Comparison of ENCODE assay signal across 1 cellular context in the genomic region with DNA sequence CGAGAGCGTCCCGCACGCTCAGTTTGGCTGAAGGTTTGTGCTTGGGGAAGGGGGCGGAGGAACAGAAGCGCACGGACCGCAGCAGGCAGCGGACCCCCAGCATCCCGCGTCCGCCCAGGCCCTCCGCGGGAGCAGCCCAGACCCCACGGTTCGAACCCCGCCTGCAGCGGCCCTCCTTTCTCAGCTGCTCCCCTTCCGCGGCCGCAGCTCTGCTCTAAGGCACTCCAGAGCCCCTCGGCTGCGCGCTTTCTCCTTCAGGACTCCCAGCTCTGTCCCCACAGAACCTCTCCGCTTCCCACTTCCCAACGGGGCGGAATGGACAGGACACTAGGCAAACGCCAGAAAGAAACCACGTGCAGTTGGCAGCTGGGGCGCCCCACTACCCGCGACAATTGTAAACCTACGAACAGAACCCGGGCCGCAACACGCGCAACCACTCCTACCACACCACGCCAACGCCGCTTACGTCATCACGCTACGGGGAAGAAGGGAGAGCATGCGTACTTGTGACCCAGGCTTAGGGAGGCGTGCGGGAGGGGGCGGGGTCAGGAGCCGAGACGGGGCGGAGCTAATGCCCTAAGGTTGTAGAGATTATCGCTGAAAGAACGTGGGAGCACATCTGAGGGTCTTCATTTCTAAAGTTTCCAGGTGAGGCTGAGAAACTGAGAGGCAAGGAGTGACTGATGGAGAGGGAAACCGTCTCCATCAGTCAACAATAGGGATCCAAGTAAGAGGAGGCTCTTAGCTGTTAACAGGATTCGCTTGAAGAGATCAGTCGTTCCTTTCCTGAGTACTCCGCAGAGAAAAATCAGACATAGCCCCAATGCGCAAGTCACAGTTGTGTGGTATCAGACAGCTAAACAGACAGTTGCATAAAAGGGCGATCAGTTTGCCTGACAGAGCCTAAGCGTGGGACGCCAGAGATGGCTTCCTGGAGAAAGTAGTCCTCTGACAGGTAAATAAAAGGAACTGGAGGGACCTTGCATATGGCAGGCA.
TF ChIP-seq lines count a peak whose summit lies in the region.

A gene with protein sequence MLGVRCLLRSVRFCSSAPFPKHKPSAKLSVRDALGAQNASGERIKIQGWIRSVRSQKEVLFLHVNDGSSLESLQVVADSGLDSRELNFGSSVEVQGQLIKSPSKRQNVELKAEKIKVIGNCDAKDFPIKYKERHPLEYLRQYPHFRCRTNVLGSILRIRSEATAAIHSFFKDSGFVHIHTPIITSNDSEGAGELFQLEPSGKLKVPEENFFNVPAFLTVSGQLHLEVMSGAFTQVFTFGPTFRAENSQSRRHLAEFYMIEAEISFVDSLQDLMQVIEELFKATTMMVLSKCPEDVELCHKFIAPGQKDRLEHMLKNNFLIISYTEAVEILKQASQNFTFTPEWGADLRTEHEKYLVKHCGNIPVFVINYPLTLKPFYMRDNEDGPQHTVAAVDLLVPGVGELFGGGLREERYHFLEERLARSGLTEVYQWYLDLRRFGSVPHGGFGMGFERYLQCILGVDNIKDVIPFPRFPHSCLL (minus strand): TSS at position 479 of the 996 bp plus-strand sequence. CDS start 376 bp downstream, at position 103.

TF ChIP-seq in HepG2, 621 proteins besides CTCF, POLR2A, EP300 and RAD21 (continued from another document and continues in another):
- TF ChIP-seq, protein P1, sequence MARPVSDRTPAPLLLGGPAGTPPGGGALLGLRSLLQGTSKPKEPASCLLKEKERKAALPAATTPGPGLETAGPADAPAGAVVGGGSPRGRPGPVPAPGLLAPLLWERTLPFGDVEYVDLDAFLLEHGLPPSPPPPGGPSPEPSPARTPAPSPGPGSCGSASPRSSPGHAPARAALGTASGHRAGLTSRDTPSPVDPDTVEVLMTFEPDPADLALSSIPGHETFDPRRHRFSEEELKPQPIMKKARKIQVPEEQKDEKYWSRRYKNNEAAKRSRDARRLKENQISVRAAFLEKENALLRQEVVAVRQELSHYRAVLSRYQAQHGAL (CRISPR knock-in tag; IDR thresholded peaks at IDR 0.05; ENCODE audit: not compliant biosample characterization) = no peak
- TF ChIP-seq ZNF562 (CRISPR knock-in tag; IDR thresholded peaks at IDR 0.05; ENCODE audit: borderline replicate concordance) (no peak), ZNF260 (CRISPR knock-in tag; IDR thresholded peaks at IDR 0.05; ENCODE audit: borderline replicate concordance, low read depth) (no peak), CHD4 (IDR thresholded peaks at IDR 0.05; ENCODE audit: borderline replicate concordance, low read length) (no peak), RAD51 (IDR thresholded peaks at IDR 0.05; ENCODE audit: borderline replicate concordance) (no peak), PTBP1 (IDR thresholded peaks at IDR 0.05; ENCODE audit: low read depth, low read length, poor library complexity, severe bottlenecking) (peak; percentile 58), KMT2B (CRISPR knock-in tag; IDR thresholded peaks at IDR 0.05) (peak; percentile 70), ESRRA (CRISPR knock-in tag; IDR thresholded peaks at IDR 0.05; ENCODE audit: low read depth) (no peak), HDAC6 (IDR thresholded peaks at IDR 0.05; ENCODE audit: low read depth, low read length) (no peak), DNMT1 (CRISPR knock-in tag; IDR thresholded peaks at IDR 0.05) (no peak), MAFF (IDR thresholded peaks at IDR 0.05; ENCODE audit: low read depth, low read length) (no peak), ZNF607 (CRISPR knock-in tag; IDR thresholded peaks at IDR 0.05; ENCODE audit: borderline replicate concordance) (peak; percentile 89; the same call in 1 of the 2 replicates), ZIK1 (CRISPR knock-in tag; IDR thresholded peaks at IDR 0.05; ENCODE audit: borderline replicate concordance, low read depth) (no peak; the same call in 1 of the 2 replicates), MAFG (CRISPR knock-in tag; IDR thresholded peaks at IDR 0.05) (no peak), ZNF776 (CRISPR knock-in tag; IDR thresholded peaks at IDR 0.05) (0 out of 2 replicates have a peak, but pooled peaks have one; percentile 76), NFIC (IDR thresholded peaks at IDR 0.05; ENCODE audit: low read length) (no peak), KLF13 (CRISPR knock-in tag; IDR thresholded peaks at IDR 0.05) (no peak), TBX3 (IDR thresholded peaks at IDR 0.05; ENCODE audit: borderline replicate concordance) (no peak), TARDBP (CRISPR knock-in tag; IDR thresholded peaks at IDR 0.05) (no peak), ZNF792 (CRISPR knock-in tag; IDR thresholded peaks at IDR 0.05) (no peak; the same call in 1 of the 2 replicates), ZBTB7B (CRISPR knock-in tag; IDR thresholded peaks at IDR 0.05) (no peak), ZNF530 (CRISPR knock-in tag; IDR thresholded peaks at IDR 0.05; ENCODE audit: low read depth) (no peak), ZSCAN22 (CRISPR knock-in tag; IDR thresholded peaks at IDR 0.05) (no peak), DPF2 (CRISPR knock-in tag; IDR thresholded peaks at IDR 0.05; ENCODE audit: borderline replicate concordance, low read depth) (no peak), ARNT2 (CRISPR knock-in tag; IDR thresholded peaks at IDR 0.05; ENCODE audit: low read depth) (no peak)
- TF ChIP-seq, protein P2, sequence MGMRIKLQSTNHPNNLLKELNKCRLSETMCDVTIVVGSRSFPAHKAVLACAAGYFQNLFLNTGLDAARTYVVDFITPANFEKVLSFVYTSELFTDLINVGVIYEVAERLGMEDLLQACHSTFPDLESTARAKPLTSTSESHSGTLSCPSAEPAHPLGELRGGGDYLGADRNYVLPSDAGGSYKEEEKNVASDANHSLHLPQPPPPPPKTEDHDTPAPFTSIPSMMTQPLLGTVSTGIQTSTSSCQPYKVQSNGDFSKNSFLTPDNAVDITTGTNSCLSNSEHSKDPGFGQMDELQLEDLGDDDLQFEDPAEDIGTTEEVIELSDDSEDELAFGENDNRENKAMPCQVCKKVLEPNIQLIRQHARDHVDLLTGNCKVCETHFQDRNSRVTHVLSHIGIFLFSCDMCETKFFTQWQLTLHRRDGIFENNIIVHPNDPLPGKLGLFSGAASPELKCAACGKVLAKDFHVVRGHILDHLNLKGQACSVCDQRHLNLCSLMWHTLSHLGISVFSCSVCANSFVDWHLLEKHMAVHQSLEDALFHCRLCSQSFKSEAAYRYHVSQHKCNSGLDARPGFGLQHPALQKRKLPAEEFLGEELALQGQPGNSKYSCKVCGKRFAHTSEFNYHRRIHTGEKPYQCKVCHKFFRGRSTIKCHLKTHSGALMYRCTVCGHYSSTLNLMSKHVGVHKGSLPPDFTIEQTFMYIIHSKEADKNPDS (CRISPR knock-in tag; IDR thresholded peaks at IDR 0.05) = no peak
- TF ChIP-seq, protein P3, sequence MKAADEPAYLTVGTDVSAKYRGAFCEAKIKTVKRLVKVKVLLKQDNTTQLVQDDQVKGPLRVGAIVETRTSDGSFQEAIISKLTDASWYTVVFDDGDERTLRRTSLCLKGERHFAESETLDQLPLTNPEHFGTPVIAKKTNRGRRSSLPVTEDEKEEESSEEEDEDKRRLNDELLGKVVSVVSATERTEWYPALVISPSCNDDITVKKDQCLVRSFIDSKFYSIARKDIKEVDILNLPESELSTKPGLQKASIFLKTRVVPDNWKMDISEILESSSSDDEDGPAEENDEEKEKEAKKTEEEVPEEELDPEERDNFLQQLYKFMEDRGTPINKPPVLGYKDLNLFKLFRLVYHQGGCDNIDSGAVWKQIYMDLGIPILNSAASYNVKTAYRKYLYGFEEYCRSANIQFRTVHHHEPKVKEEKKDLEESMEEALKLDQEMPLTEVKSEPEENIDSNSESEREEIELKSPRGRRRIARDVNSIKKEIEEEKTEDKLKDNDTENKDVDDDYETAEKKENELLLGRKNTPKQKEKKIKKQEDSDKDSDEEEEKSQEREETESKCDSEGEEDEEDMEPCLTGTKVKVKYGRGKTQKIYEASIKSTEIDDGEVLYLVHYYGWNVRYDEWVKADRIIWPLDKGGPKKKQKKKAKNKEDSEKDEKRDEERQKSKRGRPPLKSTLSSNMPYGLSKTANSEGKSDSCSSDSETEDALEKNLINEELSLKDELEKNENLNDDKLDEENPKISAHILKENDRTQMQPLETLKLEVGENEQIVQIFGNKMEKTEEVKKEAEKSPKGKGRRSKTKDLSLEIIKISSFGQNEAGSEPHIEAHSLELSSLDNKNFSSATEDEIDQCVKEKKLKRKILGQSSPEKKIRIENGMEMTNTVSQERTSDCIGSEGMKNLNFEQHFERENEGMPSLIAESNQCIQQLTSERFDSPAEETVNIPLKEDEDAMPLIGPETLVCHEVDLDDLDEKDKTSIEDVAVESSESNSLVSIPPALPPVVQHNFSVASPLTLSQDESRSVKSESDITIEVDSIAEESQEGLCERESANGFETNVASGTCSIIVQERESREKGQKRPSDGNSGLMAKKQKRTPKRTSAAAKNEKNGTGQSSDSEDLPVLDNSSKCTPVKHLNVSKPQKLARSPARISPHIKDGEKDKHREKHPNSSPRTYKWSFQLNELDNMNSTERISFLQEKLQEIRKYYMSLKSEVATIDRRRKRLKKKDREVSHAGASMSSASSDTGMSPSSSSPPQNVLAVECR (CRISPR knock-in tag; IDR thresholded peaks at IDR 0.05; ENCODE audit: borderline replicate concordance) = peak; percentile 94
- TF ChIP-seq, protein P4, sequence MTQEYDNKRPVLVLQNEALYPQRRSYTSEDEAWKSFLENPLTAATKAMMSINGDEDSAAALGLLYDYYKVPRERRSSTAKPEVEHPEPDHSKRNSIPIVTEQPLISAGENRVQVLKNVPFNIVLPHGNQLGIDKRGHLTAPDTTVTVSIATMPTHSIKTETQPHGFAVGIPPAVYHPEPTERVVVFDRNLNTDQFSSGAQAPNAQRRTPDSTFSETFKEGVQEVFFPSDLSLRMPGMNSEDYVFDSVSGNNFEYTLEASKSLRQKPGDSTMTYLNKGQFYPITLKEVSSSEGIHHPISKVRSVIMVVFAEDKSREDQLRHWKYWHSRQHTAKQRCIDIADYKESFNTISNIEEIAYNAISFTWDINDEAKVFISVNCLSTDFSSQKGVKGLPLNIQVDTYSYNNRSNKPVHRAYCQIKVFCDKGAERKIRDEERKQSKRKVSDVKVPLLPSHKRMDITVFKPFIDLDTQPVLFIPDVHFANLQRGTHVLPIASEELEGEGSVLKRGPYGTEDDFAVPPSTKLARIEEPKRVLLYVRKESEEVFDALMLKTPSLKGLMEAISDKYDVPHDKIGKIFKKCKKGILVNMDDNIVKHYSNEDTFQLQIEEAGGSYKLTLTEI (CRISPR knock-in tag; conservative IDR thresholded peaks at IDR 0.05) = no peak
- TF ChIP-seq, protein P5, sequence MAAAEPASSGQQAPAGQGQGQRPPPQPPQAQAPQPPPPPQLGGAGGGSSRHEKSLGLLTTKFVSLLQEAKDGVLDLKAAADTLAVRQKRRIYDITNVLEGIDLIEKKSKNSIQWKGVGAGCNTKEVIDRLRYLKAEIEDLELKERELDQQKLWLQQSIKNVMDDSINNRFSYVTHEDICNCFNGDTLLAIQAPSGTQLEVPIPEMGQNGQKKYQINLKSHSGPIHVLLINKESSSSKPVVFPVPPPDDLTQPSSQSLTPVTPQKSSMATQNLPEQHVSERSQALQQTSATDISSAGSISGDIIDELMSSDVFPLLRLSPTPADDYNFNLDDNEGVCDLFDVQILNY (CRISPR knock-in tag; conservative IDR thresholded peaks at IDR 0.05) = no peak
- TF ChIP-seq, protein P6, sequence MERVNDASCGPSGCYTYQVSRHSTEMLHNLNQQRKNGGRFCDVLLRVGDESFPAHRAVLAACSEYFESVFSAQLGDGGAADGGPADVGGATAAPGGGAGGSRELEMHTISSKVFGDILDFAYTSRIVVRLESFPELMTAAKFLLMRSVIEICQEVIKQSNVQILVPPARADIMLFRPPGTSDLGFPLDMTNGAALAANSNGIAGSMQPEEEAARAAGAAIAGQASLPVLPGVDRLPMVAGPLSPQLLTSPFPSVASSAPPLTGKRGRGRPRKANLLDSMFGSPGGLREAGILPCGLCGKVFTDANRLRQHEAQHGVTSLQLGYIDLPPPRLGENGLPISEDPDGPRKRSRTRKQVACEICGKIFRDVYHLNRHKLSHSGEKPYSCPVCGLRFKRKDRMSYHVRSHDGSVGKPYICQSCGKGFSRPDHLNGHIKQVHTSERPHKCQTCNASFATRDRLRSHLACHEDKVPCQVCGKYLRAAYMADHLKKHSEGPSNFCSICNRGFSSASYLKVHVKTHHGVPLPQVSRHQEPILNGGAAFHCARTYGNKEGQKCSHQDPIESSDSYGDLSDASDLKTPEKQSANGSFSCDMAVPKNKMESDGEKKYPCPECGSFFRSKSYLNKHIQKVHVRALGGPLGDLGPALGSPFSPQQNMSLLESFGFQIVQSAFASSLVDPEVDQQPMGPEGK (CRISPR knock-in tag; IDR thresholded peaks at IDR 0.05) = no peak; the same call in 1 of the 2 replicates
- TF ChIP-seq, protein P7, sequence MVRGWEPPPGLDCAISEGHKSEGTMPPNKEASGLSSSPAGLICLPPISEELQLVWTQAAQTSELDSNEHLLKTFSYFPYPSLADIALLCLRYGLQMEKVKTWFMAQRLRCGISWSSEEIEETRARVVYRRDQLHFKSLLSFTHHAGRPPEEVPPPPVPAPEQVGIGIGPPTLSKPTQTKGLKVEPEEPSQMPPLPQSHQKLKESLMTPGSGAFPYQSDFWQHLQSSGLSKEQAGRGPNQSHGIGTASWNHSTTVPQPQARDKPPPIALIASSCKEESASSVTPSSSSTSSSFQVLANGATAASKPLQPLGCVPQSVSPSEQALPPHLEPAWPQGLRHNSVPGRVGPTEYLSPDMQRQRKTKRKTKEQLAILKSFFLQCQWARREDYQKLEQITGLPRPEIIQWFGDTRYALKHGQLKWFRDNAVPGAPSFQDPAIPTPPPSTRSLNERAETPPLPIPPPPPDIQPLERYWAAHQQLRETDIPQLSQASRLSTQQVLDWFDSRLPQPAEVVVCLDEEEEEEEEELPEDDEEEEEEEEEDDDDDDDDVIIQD (CRISPR knock-in tag; IDR thresholded peaks at IDR 0.05; ENCODE audit: low read depth) = no peak
- TF ChIP-seq, protein P8, sequence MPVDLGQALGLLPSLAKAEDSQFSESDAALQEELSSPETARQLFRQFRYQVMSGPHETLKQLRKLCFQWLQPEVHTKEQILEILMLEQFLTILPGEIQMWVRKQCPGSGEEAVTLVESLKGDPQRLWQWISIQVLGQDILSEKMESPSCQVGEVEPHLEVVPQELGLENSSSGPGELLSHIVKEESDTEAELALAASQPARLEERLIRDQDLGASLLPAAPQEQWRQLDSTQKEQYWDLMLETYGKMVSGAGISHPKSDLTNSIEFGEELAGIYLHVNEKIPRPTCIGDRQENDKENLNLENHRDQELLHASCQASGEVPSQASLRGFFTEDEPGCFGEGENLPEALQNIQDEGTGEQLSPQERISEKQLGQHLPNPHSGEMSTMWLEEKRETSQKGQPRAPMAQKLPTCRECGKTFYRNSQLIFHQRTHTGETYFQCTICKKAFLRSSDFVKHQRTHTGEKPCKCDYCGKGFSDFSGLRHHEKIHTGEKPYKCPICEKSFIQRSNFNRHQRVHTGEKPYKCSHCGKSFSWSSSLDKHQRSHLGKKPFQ (CRISPR knock-in tag; IDR thresholded peaks at IDR 0.05; ENCODE audit: insufficient replicate concordance) = peak; percentile 85
- TF ChIP-seq, protein P9, sequence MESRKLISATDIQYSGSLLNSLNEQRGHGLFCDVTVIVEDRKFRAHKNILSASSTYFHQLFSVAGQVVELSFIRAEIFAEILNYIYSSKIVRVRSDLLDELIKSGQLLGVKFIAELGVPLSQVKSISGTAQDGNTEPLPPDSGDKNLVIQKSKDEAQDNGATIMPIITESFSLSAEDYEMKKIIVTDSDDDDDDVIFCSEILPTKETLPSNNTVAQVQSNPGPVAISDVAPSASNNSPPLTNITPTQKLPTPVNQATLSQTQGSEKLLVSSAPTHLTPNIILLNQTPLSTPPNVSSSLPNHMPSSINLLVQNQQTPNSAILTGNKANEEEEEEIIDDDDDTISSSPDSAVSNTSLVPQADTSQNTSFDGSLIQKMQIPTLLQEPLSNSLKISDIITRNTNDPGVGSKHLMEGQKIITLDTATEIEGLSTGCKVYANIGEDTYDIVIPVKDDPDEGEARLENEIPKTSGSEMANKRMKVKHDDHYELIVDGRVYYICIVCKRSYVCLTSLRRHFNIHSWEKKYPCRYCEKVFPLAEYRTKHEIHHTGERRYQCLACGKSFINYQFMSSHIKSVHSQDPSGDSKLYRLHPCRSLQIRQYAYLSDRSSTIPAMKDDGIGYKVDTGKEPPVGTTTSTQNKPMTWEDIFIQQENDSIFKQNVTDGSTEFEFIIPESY (CRISPR knock-in tag; IDR thresholded peaks at IDR 0.05) = no peak
